In the genomic region with DNA sequence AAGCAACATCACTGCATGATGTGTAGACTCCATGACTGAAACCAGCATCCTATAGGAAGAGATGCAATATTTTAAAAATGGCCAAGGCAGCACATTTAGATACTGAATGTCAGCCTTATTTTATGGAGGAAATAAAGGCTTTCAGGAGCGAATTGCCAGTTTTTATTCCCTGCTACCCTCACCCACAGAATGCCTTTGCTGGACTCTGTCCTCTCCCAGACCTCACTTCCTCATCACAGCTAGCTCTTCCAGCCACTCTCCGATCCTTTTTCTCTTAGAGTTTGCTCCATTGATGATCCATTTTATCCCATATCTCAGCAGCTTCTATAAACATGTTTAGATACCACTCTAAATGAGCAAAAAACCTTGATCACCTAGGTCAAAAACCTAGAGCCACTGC, we compare ENCODE assay signal across 22 cellular contexts.
"Had no signal": no experiment of that assay in that cellular context is flagged by ENCODE, and none has a peak within 500 bp of the region (broad histone marks: within the 10 kb centered on the region; RNA-seq: fewer than 3 reads in every experiment).

No MANE protein-coding gene starts in this region.

- FAIRE-seq: colon, endothelial cell of umbilical vein, kidney had no signal

- H3K9me3 Mint-ChIP-seq: mesothelial cell of epicardium had no signal

- H3K27ac Mint-ChIP-seq: immature natural killer cell, mesothelial cell of epicardium had no signal

- H3K4me3 Mint-ChIP-seq: immature natural killer cell, mesothelial cell of epicardium had no signal

- ATAC-seq: gastrocnemius medialis, heart left ventricle, left lung, left ventricle myocardium superior, lower lobe of right lung had no signal

- H3K36me3 ChIP-seq: esophagus muscularis mucosa, gastrocnemius medialis, heart left ventricle, left lung, lower lobe of right lung had no signal

- H3K9me3 ChIP-seq: esophagus muscularis mucosa, gastrocnemius medialis, heart left ventricle, left lung, lower lobe of right lung had no signal

- DNase-seq: dermis blood vessel endothelial cell; dorsolateral prefrontal cortex; effector CD4-positive, alpha-beta T cell; effector memory CD4-positive, alpha-beta T cell; foreskin fibroblast; foreskin melanocyte; gastrocnemius medialis; heart left ventricle; hypothalamus; immature natural killer cell; kidney; kidney glomerular epithelial cell; left ventricle myocardium superior; lower lobe of right lung; mesenchymal stem cell had no signal

- H3K27me3 ChIP-seq: dorsolateral prefrontal cortex, esophagus muscularis mucosa, gastrocnemius medialis, heart left ventricle, hepatocyte, left lung had no signal

- H3K4me1 Mint-ChIP-seq: immature natural killer cell had no signal

- H3K4me3 ChIP-seq: coronary artery, dorsolateral prefrontal cortex, esophagus muscularis mucosa, gastrocnemius medialis, heart left ventricle, hepatocyte, left lung, lower lobe of right lung had no signal

- H3K4me1 ChIP-seq: gastrocnemius medialis, lower lobe of right lung had no signal

- H3K27ac ChIP-seq: coronary artery, dorsolateral prefrontal cortex, esophagus muscularis mucosa, gastrocnemius medialis, heart left ventricle, hepatocyte, left lung, lower lobe of right lung had no signal
